Comparison of ENCODE assay signal across 10 cellular contexts in genomic region chr20:58192567-58192966, GRCh38. TPM values are rescaled to one million over a fixed set of nuclear protein-coding genes. Genes with fewer than 3 reads are reported as not detected.
DNase-seq lines count a peak whose midpoint lies in the region; ATAC-seq, FAIRE-seq and TF ChIP-seq lines count a peak whose summit lies in the region.
"Had no signal": no experiment of that assay in that cellular context is flagged by ENCODE, and none has a peak within 500 bp of the region (broad histone marks: within the 10 kb centered on the region; RNA-seq: fewer than 3 reads in every experiment).

No MANE protein-coding gene starts in this region.

- no peak for TF ChIP-seq POLR2A in H1 (IDR thresholded peaks at IDR 0.05; ENCODE audit: control extremely low read depth in 1 of 2, low read depth in 2 of 2, low read length in 2 of 2)

- H3K27ac ChIP-seq in H1 (ENCODE audit: low read depth, low read length) = no peak overlapping the region

- H3K9ac ChIP-seq in H1 (replicated peaks in 1 of 4; ENCODE audit: extremely low read depth in 1 of 4, low read depth in 3 of 4, low read length in 3 of 4) = no peak overlapping the region

- H2BK20ac ChIP-seq in H1 (ENCODE audit: low read length) = no peak overlapping the region

- no peak for FAIRE-seq in H1 (lab: Jason Lieb, UNC)

- H2BK5ac ChIP-seq in H1 (ENCODE audit: low read depth, low read length) = no peak overlapping the region

- H3K9me3 ChIP-seq in H1 (ENCODE audit: insufficient read depth in 2 of 2, low read depth in 1 of 2, low read length in 1 of 2) = no peaks in the 10 kb centered on the region

- TF ChIP-seq EP300 in H1 (IDR thresholded peaks at IDR 0.05; ENCODE audit: borderline replicate concordance in 1 of 2, low read depth in 2 of 2, low read length in 2 of 2) = no peak

- no peak overlapping the region for H3K14ac ChIP-seq in H1 (ENCODE audit: insufficient read length)

- H4K91ac ChIP-seq in H1 (replicated peaks; ENCODE audit: insufficient read length, low read length) = no peak overlapping the region

- H3K4me2 ChIP-seq in H1 (ENCODE audit: insufficient read depth in 1 of 2, low read depth in 2 of 2, low read length in 2 of 2) = no peak overlapping the region

- H2BK15ac ChIP-seq in H1 (ENCODE audit: low read length) = no peak overlapping the region

- no peak overlapping the region for H4K5ac ChIP-seq in H1 (ENCODE audit: insufficient read length, low read depth, low read length)

- no peaks in the 10 kb centered on the region for H3K79me2 ChIP-seq in H1 (ENCODE audit: control insufficient read depth in 1 of 2, insufficient read depth in 2 of 2, low read length in 2 of 2)

- peak; percentile 73 to 79 for TF ChIP-seq RAD21 in H1 (IDR thresholded peaks at IDR 0.05 in 1 of 2, conservative IDR thresholded peaks at IDR 0.05 in 1 of 2; ENCODE audit: low read depth in 2 of 2, low read length in 2 of 2)

- no peak overlapping the region for H2BK120ac ChIP-seq in H1 (replicated peaks; ENCODE audit: low read depth, low read length)

- peaks cover 4% of the 10 kb centered on the region; the same call in 1 of the 2 replicates for H3K23me2 ChIP-seq in H1 (ENCODE audit: low read depth, low read length)

- TF ChIP-seq CTCF in GM13976 (IDR thresholded peaks at IDR 0.05; ENCODE audit: borderline replicate concordance, control extremely low read depth, extremely low read depth, insufficient read depth, missing control alignments) = peak; percentile 77
- TF ChIP-seq CTCF in H1 (IDR thresholded peaks at IDR 0.05; ENCODE audit: control extremely low read depth in 1 of 3, insufficient read depth in 1 of 3, low read depth in 1 of 3, low read length in 3 of 3) = peak; percentile 79 to 96 (median 81)
- TF ChIP-seq CTCF in omental fat pad (IDR thresholded peaks at IDR 0.05) = no peak

- H3K36me3 ChIP-seq in H1 (ENCODE audit: control insufficient read depth in 2 of 4, insufficient read depth in 4 of 4, low read length in 3 of 4) = no peaks in the 10 kb centered on the region

- 72% methylated on average over 5 of the region's 5 CpGs; no CpG with 5 or more reads in 1 of the 2 experiments for WGBS in H1 (ENCODE audit: extremely low coverage in 1 of 2, insufficient coverage in 1 of 2, insufficient read length in 1 of 2, insufficient replicate concordance in 2 of 2, low coverage in 1 of 2, low lambda C conversion rate in 2 of 2, missing lambda C conversion rate in 1 of 2), 2 experiments

- no peak overlapping the region for H3K4ac ChIP-seq in H1 (replicated peaks; ENCODE audit: insufficient read length, low read depth, low read length)

- H2AK5ac ChIP-seq in H1 (ENCODE audit: low read depth, low read length) = no peak overlapping the region

- in situ Hi-C loops in GM13976 (cut with MboI; ENCODE audit: low sequenced_read_pairs, unreplicated experiment) = loop anchor here (25.0 kb wide), 2 partner anchors 580 to 805 kb away; partner anchors contain the start of genes RBM38 and ZBP1

- H3K4me1 ChIP-seq in H1 (replicated peaks in 1 of 4; ENCODE audit: control insufficient read depth in 3 of 4, insufficient read depth in 4 of 4, low read length in 3 of 4) = no peaks in the 10 kb centered on the region

- H2BK12ac ChIP-seq in H1 (ENCODE audit: low read depth, low read length) = no peak overlapping the region

- POLR2A ChIA-PET in H1 (lab: Charles Lee; ENCODE audit: partially characterized antibody) = no interaction called here

- no peak overlapping the region for H3K18ac ChIP-seq in H1 (ENCODE audit: extremely low read depth, low read length)

- H3K4me3 ChIP-seq in H1 (ENCODE audit: extremely low read depth in 1 of 4, insufficient read depth in 2 of 4, low read depth in 3 of 4, low read length in 4 of 4) = no peak overlapping the region

- H3K23ac ChIP-seq in H1 (ENCODE audit: insufficient read length) = no peak overlapping the region

- H4K8ac ChIP-seq in H1 (ENCODE audit: extremely low read depth, insufficient read depth, low read length) = no peak overlapping the region

- no peaks in the 10 kb centered on the region for H4K20me1 ChIP-seq in H1 (replicated peaks in 1 of 2; ENCODE audit: control insufficient read depth in 1 of 2, insufficient read depth in 2 of 2, low read length in 2 of 2)

- H3K56ac ChIP-seq in H1 (replicated peaks; ENCODE audit: insufficient read length, low read depth, low read length) = no peak overlapping the region

- no peak for ATAC-seq in omental fat pad (ENCODE audit: low FRiP score)
- ATAC-seq: activated naive CD4-positive, alpha-beta T cell treated with anti-CD3 and anti-CD28 coated beads, Interleukin-2, amount 50 U/mL, for 72 hours had no signal

- H2AFZ ChIP-seq in H1 (ENCODE audit: low read length) = no peak overlapping the region

- no peaks in the 10 kb centered on the region for H3K79me1 ChIP-seq in H1 (ENCODE audit: low read depth, low read length)

- CTCF ChIA-PET in H1 (lab: Charles Lee; ENCODE audit: partially characterized antibody) = interaction anchor here (0.6 to 12.4 kb wide), 23 partner anchors 10 to 691 kb away, joined by 3 to 130 read pairs (median 4); no protein-coding TSS in a partner anchor

- DNase-seq in GM13976 (ENCODE audit: low spot score) (peak; percentile 63), UCSD-AML1 (lab: John Stamatoyannopoulos, UW; ENCODE audit: unreplicated experiment) (peak; percentile 22), H1 (ENCODE audit: low read depth in 1 of 2, low spot score in 2 of 2) (peak in 1 of 2 experiments; percentile 87), HCEC 1CT (no peak), NCI-H1105 treated with DMSO at 0.1 percent for 48 hours (lab: John Stamatoyannopoulos, UW) (no peak), omental fat pad (ENCODE audit: low spot score) (no peak), DMS114 treated with DMSO at 0.1 percent for 48 hours (lab: John Stamatoyannopoulos, UW; ENCODE audit: unreplicated experiment) (no peak)
- DNase-seq in stimulated activated CD4-positive, alpha-beta T cell treated with anti-CD3 and anti-CD28 coated beads, Interleukin-2, amount 100 ng/mL, for 48 hours = peak; percentile 28 to 39

- H3K27me3 ChIP-seq in H1 (replicated peaks in 1 of 4; ENCODE audit: control insufficient read depth in 3 of 4, extremely low read depth in 1 of 4, insufficient read depth in 3 of 4, low read length in 3 of 4) = no peaks in the 10 kb centered on the region

TF ChIP-seq in H1, 55 proteins besides CTCF, POLR2A, EP300 and RAD21:
- TF ChIP-seq JUND (IDR thresholded peaks at IDR 0.05; ENCODE audit: low read length) (no peak), GABPA (IDR thresholded peaks at IDR 0.05; ENCODE audit: borderline replicate concordance, insufficient read depth, low read length) (no peak), KDM5A (IDR thresholded peaks at IDR 0.05; ENCODE audit: low read length) (no peak), HDAC6 (IDR thresholded peaks at IDR 0.05; ENCODE audit: low read depth, low read length) (no peak), TCF12 (IDR thresholded peaks at IDR 0.05; ENCODE audit: low read depth, low read length) (no peak), CBX8 (IDR thresholded peaks at IDR 0.05; ENCODE audit: borderline replicate concordance, low read depth, low read length) (no peak), TEAD4 (IDR thresholded peaks at IDR 0.05; ENCODE audit: low read depth, low read length) (no peak), CHD1 (IDR thresholded peaks at IDR 0.05; ENCODE audit: low read depth, low read length) (no peak), PHF8 (conservative IDR thresholded peaks at IDR 0.05; ENCODE audit: low read depth, low read length) (no peak), TAF1 (IDR thresholded peaks at IDR 0.05; ENCODE audit: low read depth, low read length) (no peak), SIN3A (conservative IDR thresholded peaks at IDR 0.05 in 1 of 2, IDR thresholded peaks at IDR 0.05 in 1 of 2; ENCODE audit: low read depth in 1 of 2, low read length in 2 of 2) (no peak), SAP30 (IDR thresholded peaks at IDR 0.05; ENCODE audit: insufficient read depth, insufficient replicate concordance, low read length) (no peak), CREB1 (IDR thresholded peaks at IDR 0.05) (no peak)
- TF ChIP-seq, protein P1, sequence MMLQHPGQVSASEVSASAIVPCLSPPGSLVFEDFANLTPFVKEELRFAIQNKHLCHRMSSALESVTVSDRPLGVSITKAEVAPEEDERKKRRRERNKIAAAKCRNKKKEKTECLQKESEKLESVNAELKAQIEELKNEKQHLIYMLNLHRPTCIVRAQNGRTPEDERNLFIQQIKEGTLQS (IDR thresholded peaks at IDR 0.05; ENCODE audit: insufficient read depth, low read depth, low read length) = no peak
- TF ChIP-seq, protein P2, sequence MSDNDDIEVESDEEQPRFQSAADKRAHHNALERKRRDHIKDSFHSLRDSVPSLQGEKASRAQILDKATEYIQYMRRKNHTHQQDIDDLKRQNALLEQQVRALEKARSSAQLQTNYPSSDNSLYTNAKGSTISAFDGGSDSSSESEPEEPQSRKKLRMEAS (IDR thresholded peaks at IDR 0.05) = no peak
- TF ChIP-seq, protein P3, sequence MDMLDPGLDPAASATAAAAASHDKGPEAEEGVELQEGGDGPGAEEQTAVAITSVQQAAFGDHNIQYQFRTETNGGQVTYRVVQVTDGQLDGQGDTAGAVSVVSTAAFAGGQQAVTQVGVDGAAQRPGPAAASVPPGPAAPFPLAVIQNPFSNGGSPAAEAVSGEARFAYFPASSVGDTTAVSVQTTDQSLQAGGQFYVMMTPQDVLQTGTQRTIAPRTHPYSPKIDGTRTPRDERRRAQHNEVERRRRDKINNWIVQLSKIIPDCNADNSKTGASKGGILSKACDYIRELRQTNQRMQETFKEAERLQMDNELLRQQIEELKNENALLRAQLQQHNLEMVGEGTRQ (IDR thresholded peaks at IDR 0.05; ENCODE audit: low read length) = no peak

RNA-seq across cellular contexts. Expression of gene ANKRD60, which starts 35.9 kb away (rescaled TPM):
- total RNA-seq in H1 (2021; fragmentation: NEBNext Ultra II Directional; extraction: Animal tissue kit (Norgen Biotek cat#: 25700)) = not detected in 2 replicates
- polyA plus RNA-seq in H1 (2011; rRNA removed) = not detected in 2 replicates
- polyA plus RNA-seq in H1 (2011; cell fraction: cytosol; rRNA removed) = not detected
- not detected for polyA plus RNA-seq in H1 (2011; cell fraction: nucleus; rRNA removed)
- not detected in 4 replicates for polyA plus RNA-seq in H1 (2012, experiment 1 of 2)
- not detected for polyA plus RNA-seq in H1 (2012, experiment 2 of 2)
- not detected for polyA plus RNA-seq in H1 (2013, experiment 1 of 2)
- not detected for polyA plus RNA-seq in H1 (2013, experiment 2 of 2)
- polyA minus RNA-seq in H1 (2011; rRNA and poly(A)+ RNA removed) = not detected in 2 replicates
- polyA minus RNA-seq in H1 (2011; cell fraction: cytosol; rRNA and poly(A)+ RNA removed) = not detected
- polyA minus RNA-seq in H1 (2011; cell fraction: nucleus; rRNA and poly(A)+ RNA removed) = not detected
- not detected for total RNA-seq in omental fat pad
- total RNA-seq: activated naive CD4-positive, alpha-beta T cell treated with anti-CD3 and anti-CD28 coated beads, Interleukin-2, amount 50 U/mL, for 72 hours; neural crest cell had no signal

Comparison
In these comparisons a context has a peak if more than half of its experiments do, and no peak if none do; other contexts are left out.
1. DNase-seq: peak in GM13976 (single experiment), UCSD-AML1 (single experiment) and stimulated activated CD4-positive, alpha-beta T cell treated with anti-CD3 and anti-CD28 coated beads, Interleukin-2, amount 100 ng/mL, for 48 hours (2 of 2); none in HCEC 1CT (single experiment), NCI-H1105 treated with DMSO at 0.1 percent for 48 hours (single experiment), omental fat pad (single experiment) and DMS114 treated with DMSO at 0.1 percent for 48 hours (single experiment).
2. CTCF ChIP-seq: peak in GM13976 (single experiment) and H1 (3 of 3); none in omental fat pad (0 of 3).